1 cellular context compared by ENCODE assay signal in the genomic region with DNA sequence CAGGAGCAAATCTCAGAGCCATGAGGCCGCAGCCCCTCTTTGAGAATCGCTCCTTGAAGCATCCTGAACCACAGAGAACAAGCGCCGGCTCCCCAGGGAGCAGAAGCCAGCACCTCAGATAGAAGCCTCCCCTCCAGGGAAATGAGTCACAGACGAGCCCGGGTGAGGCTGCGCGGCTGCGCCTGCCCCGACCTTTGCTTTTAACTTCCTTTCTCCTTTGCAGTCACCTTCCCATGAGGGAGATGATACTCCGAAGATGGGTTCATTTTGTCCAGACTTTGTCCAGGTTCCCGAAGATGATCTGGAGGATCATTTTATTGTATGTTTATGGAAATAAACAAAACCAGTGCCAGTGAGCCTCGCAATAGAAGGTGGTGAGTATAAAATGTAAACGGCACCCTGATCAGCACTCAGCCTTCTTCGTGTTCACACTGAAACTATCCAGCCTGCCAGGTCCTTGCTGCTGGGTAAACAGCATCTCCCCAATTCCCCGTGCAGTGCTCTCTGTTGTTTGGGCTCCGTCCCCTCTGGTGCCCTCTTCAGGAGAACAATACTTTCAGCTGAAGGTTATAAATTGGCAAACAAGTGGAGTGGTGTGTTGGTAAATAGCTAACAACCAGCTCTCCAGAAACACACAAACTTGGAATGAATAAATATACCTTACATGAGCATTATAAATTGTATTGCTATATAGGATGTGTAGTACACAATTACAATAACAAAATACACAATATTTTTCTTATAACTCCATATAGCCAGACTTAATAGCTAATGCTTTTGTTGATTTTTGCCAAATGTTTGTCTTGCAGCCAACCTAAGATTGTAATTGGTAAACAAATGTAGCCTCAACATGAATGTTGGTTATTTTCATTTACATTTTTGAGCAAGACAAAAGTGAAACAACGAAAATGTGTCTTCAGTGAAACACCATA.
TF ChIP-seq lines count a peak whose summit lies in the region.

No MANE protein-coding gene starts in this region.

TF ChIP-seq in K562, 482 proteins besides CTCF, POLR2A, EP300 and RAD21 (continued from another document):
- TF ChIP-seq, protein P1, sequence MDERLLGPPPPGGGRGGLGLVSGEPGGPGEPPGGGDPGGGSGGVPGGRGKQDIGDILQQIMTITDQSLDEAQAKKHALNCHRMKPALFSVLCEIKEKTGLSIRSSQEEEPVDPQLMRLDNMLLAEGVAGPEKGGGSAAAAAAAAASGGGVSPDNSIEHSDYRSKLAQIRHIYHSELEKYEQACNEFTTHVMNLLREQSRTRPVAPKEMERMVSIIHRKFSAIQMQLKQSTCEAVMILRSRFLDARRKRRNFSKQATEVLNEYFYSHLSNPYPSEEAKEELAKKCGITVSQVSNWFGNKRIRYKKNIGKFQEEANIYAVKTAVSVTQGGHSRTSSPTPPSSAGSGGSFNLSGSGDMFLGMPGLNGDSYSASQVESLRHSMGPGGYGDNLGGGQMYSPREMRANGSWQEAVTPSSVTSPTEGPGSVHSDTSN (CRISPR knock-in tag; IDR thresholded peaks at IDR 0.05; ENCODE audit: low read depth) = no peak
- TF ChIP-seq, protein P1 (tag; conservative IDR thresholded peaks at IDR 0.05; ENCODE audit: low read depth) = peak; percentile 19; the same call in 1 of the 2 replicates
- TF ChIP-seq, protein P2, sequence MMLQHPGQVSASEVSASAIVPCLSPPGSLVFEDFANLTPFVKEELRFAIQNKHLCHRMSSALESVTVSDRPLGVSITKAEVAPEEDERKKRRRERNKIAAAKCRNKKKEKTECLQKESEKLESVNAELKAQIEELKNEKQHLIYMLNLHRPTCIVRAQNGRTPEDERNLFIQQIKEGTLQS (IDR thresholded peaks at IDR 0.05) = 0 out of 2 replicates have a peak, but pooled peaks have one; percentile 31
- TF ChIP-seq, protein P2 (CRISPR knock-in tag; conservative IDR thresholded peaks at IDR 0.05) = no peak
- TF ChIP-seq ZNF717 (CRISPR knock-in tag; IDR thresholded peaks at IDR 0.05) = no peak
- TF ChIP-seq CREM (IDR thresholded peaks at IDR 0.05; ENCODE audit: low read depth) = peak; percentile 34; the same call in 1 of the 2 replicates
- TF ChIP-seq, protein P3, sequence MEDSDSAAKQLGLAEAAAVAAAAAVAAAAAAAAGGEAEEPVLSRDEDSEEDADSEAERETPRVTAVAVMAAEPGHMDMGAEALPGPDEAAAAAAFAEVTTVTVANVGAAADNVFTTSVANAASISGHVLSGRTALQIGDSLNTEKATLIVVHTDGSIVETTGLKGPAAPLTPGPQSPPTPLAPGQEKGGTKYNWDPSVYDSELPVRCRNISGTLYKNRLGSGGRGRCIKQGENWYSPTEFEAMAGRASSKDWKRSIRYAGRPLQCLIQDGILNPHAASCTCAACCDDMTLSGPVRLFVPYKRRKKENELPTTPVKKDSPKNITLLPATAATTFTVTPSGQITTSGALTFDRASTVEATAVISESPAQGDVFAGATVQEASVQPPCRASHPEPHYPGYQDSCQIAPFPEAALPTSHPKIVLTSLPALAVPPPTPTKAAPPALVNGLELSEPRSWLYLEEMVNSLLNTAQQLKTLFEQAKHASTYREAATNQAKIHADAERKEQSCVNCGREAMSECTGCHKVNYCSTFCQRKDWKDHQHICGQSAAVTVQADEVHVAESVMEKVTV (CRISPR knock-in tag; IDR thresholded peaks at IDR 0.05) = peak; percentile 23; the same call in 1 of the 2 replicates
- TF ChIP-seq, protein P4, sequence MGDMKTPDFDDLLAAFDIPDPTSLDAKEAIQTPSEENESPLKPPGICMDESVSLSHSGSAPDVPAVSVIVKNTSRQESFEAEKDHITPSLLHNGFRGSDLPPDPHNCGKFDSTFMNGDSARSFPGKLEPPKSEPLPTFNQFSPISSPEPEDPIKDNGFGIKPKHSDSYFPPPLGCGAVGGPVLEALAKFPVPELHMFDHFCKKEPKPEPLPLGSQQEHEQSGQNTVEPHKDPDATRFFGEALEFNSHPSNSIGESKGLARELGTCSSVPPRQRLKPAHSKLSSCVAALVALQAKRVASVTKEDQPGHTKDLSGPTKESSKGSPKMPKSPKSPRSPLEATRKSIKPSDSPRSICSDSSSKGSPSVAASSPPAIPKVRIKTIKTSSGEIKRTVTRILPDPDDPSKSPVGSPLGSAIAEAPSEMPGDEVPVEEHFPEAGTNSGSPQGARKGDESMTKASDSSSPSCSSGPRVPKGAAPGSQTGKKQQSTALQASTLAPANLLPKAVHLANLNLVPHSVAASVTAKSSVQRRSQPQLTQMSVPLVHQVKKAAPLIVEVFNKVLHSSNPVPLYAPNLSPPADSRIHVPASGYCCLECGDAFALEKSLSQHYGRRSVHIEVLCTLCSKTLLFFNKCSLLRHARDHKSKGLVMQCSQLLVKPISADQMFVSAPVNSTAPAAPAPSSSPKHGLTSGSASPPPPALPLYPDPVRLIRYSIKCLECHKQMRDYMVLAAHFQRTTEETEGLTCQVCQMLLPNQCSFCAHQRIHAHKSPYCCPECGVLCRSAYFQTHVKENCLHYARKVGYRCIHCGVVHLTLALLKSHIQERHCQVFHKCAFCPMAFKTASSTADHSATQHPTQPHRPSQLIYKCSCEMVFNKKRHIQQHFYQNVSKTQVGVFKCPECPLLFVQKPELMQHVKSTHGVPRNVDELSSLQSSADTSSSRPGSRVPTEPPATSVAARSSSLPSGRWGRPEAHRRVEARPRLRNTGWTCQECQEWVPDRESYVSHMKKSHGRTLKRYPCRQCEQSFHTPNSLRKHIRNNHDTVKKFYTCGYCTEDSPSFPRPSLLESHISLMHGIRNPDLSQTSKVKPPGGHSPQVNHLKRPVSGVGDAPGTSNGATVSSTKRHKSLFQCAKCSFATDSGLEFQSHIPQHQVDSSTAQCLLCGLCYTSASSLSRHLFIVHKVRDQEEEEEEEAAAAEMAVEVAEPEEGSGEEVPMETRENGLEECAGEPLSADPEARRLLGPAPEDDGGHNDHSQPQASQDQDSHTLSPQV (IDR thresholded peaks at IDR 0.05) = no peak
TF ChIP-seq in K562: peak in this region for 34.
